1 cellular context compared by ENCODE assay signal in genomic region chr13:110648848-110649421, GRCh38.
TF ChIP-seq lines count a peak whose summit lies in the region.

No MANE protein-coding gene starts in this region.

TF ChIP-seq in K562, 482 proteins besides CTCF, POLR2A, EP300 and RAD21:
- TF ChIP-seq RB1 (IDR thresholded peaks at IDR 0.05; ENCODE audit: low read depth) (no peak), POLR2G (IDR thresholded peaks at IDR 0.05; ENCODE audit: low read depth, low read length) (peak; percentile 11; the same call in 1 of the 2 replicates), PHTF2 (CRISPR knock-in tag; IDR thresholded peaks at IDR 0.05) (no peak), TEAD1 (CRISPR knock-in tag; IDR thresholded peaks at IDR 0.05) (no peak)
